27 cellular contexts compared by ENCODE assay signal in genomic region chr5:180596668-180597231, GRCh38. TPM values are rescaled to one million over a fixed set of nuclear protein-coding genes. Genes with fewer than 3 reads are reported as not detected.
DNase-seq lines count a peak whose midpoint lies in the region; ATAC-seq, FAIRE-seq and TF ChIP-seq lines count a peak whose summit lies in the region.
"Had no signal": no experiment of that assay in that cellular context is flagged by ENCODE, and none has a peak within 500 bp of the region (broad histone marks: within the 10 kb centered on the region; RNA-seq: fewer than 3 reads in every experiment).

No MANE protein-coding gene starts in this region.

- no peaks in the 10 kb centered on the region for H3K4me1 Mint-ChIP-seq in MCF 10A (ENCODE audit: insufficient read depth, unreplicated experiment)
- H3K4me1 Mint-ChIP-seq: activated B cell treated with CpG ODN at 0.5 μM for 24 hours, CD14-positive monocyte had no signal

- no peak overlapping the region for H2AK5ac ChIP-seq in mesenchymal stem cell (ENCODE audit: low read length, severe bottlenecking)

- ATAC-seq in HG03175 (IDR thresholded peaks at IDR 0.05; ENCODE audit: unreplicated experiment) = no peak
- ATAC-seq: activated naive CD4-positive, alpha-beta T cell treated with anti-CD3 and anti-CD28 coated beads, Interleukin-2, amount 50 U/mL, for 72 hours; activated T-helper 17 cell treated with anti-CD3 and anti-CD28 coated beads, Interleukin-2, amount 50 U/mL, for 72 hours; stimulated activated memory B cell treated with anti-CD40 and anti-IgM and Interleukin-4, amounts not matched to agents 10 μg/mL and 1 μg/mL and 100 μg/mL, for 72 hours had no signal

- no peak overlapping the region for H4K8ac ChIP-seq in mesenchymal stem cell (ENCODE audit: low read length)

- TF ChIP-seq CTCF in breast epithelium (IDR thresholded peaks at IDR 0.05) (no peak), MCF 10A (IDR thresholded peaks at IDR 0.05; ENCODE audit: unreplicated experiment) (no peak)

- H3K18ac ChIP-seq in mesenchymal stem cell (ENCODE audit: low read depth in 1 of 2, low read length in 2 of 2) = no peak overlapping the region

- H3K27ac ChIP-seq in breast epithelium (peak overlapping the region; percentile 4 to 67), mesenchymal stem cell (ENCODE audit: low read length, poor library complexity, severe bottlenecking) (no peak overlapping the region)
- H3K27ac ChIP-seq: ascending aorta, RWPE1 had no signal

- H2BK5ac ChIP-seq in mesenchymal stem cell (ENCODE audit: low read depth, low read length, poor library complexity, severe bottlenecking) = no peak overlapping the region

- no peaks in the 10 kb centered on the region for H3K36me3 Mint-ChIP-seq in MCF 10A (ENCODE audit: insufficient read depth, unreplicated experiment)
- H3K36me3 Mint-ChIP-seq: stimulated activated memory B cell treated with anti-CD40 and anti-IgM and Interleukin-4, amounts not matched to agents 10 μg/mL and 1 μg/mL and 100 μg/mL, for 72 hours had no signal

- no peak overlapping the region for H3K27ac Mint-ChIP-seq in MCF 10A (ENCODE audit: low read depth, unreplicated experiment)
- H3K27ac Mint-ChIP-seq: activated B cell treated with CpG ODN at 0.5 μM for 24 hours; activated naive CD4-positive, alpha-beta T cell treated with anti-CD3 and anti-CD28 coated beads, Interleukin-2, amount 50 U/mL, for 72 hours; activated T-helper 17 cell treated with anti-CD3 and anti-CD28 coated beads, Interleukin-2, amount 50 U/mL, for 72 hours; stimulated activated memory B cell treated with anti-CD40 and anti-IgM and Interleukin-4, amounts not matched to agents 10 μg/mL and 1 μg/mL and 100 μg/mL, for 72 hours had no signal

- no peaks in the 10 kb centered on the region for H3K27me3 ChIP-seq in breast epithelium
- peaks cover 4% of the 10 kb centered on the region; the same call in 1 of the 2 replicates for H3K27me3 ChIP-seq in H7 (ENCODE audit: control insufficient read depth, insufficient read depth, low read length)
- peaks cover 19 to 45% of the 10 kb centered on the region in 2 experiments for H3K27me3 ChIP-seq in mesenchymal stem cell (ENCODE audit: control insufficient read depth in 1 of 2, insufficient read depth in 1 of 2, low read length in 2 of 2)
- H3K27me3 ChIP-seq: ascending aorta, thyroid gland had no signal

- no peak overlapping the region for H3K14ac ChIP-seq in mesenchymal stem cell (ENCODE audit: low read length in 2 of 2)

- H4K91ac ChIP-seq in mesenchymal stem cell (ENCODE audit: low read length) = no peak overlapping the region

- H3K27me3 Mint-ChIP-seq in MCF 10A (ENCODE audit: insufficient read depth, unreplicated experiment) = peaks cover 29% of the 10 kb centered on the region

- no peak overlapping the region for H2AFZ ChIP-seq in mesenchymal stem cell (ENCODE audit: low read depth, low read length)

- no peaks in the 10 kb centered on the region for H3K9me3 Mint-ChIP-seq in MCF 10A (ENCODE audit: unreplicated experiment)
- H3K9me3 Mint-ChIP-seq: activated B cell treated with CpG ODN at 0.5 μM for 24 hours; activated naive CD4-positive, alpha-beta T cell treated with anti-CD3 and anti-CD28 coated beads, Interleukin-2, amount 50 U/mL, for 72 hours; activated T-helper 17 cell treated with anti-CD3 and anti-CD28 coated beads, Interleukin-2, amount 50 U/mL, for 72 hours; central memory CD8-positive, alpha-beta T cell had no signal

- H3K4me3 Mint-ChIP-seq in MCF 10A (ENCODE audit: unreplicated experiment) = no peak overlapping the region
- H3K4me3 Mint-ChIP-seq: activated B cell treated with CpG ODN at 0.5 μM for 24 hours; activated T-helper 17 cell treated with anti-CD3 and anti-CD28 coated beads, Interleukin-2, amount 50 U/mL, for 72 hours; CD14-positive monocyte; central memory CD8-positive, alpha-beta T cell; stimulated activated memory B cell treated with anti-CD40 and anti-IgM and Interleukin-4, amounts not matched to agents 10 μg/mL and 1 μg/mL and 100 μg/mL, for 72 hours had no signal

- CTCF ChIA-PET in MCF 10A (lab: Yijun Ruan, JAX) = interaction anchor here (1.5 to 1.6 kb wide), 2 partner anchors 9 to 10 kb away, joined by 6 to 9 read pairs; no protein-coding TSS in a partner anchor

- H3K4me2 ChIP-seq in mesenchymal stem cell (ENCODE audit: low read length, poor library complexity, severe bottlenecking) = no peak overlapping the region

- DNase-seq in breast epithelium (ENCODE audit: low spot score in 2 of 2) (peak; percentile 32 to 71), MCF 10A (ENCODE audit: unreplicated experiment) (no peak), H7 (peak; percentile 33), islet precursor cell (peak; percentile 43), HTR-8/SVneo (ENCODE audit: insufficient read length, low spot score) (no peak), mesenchymal stem cell (no peak)
- peak; percentile 14 for DNase-seq in stimulated activated CD8-positive, alpha-beta memory T cell treated with anti-CD3 and anti-CD28 coated beads, Interleukin-4, amount 100 ng/mL, for 48 hours
- DNase-seq: activated B cell treated with CpG ODN at 0.5 μM for 24 hours, dermis blood vessel endothelial cell, EL, NCI-H1436, NCI-H524, nucleus accumbens, small intestine, T1000, thyroid gland had no signal

- H3K4me1 ChIP-seq in breast epithelium = no peaks in the 10 kb centered on the region
- H3K4me1 ChIP-seq in mesenchymal stem cell (ENCODE audit: control insufficient read depth, insufficient read depth, low read depth, low read length) = peaks cover 2% of the 10 kb centered on the region
- H3K4me1 ChIP-seq: ascending aorta had no signal

- no peak overlapping the region for H3K4me3 ChIP-seq in breast epithelium
- H3K4me3 ChIP-seq in H7 (ENCODE audit: insufficient read depth, low read depth, low read length) = no peak overlapping the region
- no peak overlapping the region for H3K4me3 ChIP-seq in mesenchymal stem cell (ENCODE audit: insufficient read depth in 1 of 2, low read depth in 1 of 2, low read length in 2 of 2)
- H3K4me3 ChIP-seq: ascending aorta, thyroid gland had no signal

- H3K36me3 ChIP-seq in breast epithelium = no peaks in the 10 kb centered on the region
- no peaks in the 10 kb centered on the region for H3K36me3 ChIP-seq in H7 (replicated peaks; ENCODE audit: control insufficient read depth, insufficient read depth, low read length)
- H3K36me3 ChIP-seq in mesenchymal stem cell (ENCODE audit: control insufficient read depth in 1 of 2, insufficient read depth in 2 of 2, low read depth in 1 of 2, low read length in 2 of 2) = no peaks in the 10 kb centered on the region
- H3K36me3 ChIP-seq: ascending aorta, thyroid gland had no signal

- H3K4ac ChIP-seq in mesenchymal stem cell (ENCODE audit: low read depth in 1 of 2, low read length in 2 of 2) = no peak overlapping the region

- intact Hi-C loops in breast epithelium (cut with DNase I; ENCODE audit: low total_unique reads) = no loop called here
- intact Hi-C loops in MCF 10A (cut with micrococcal nuclease) = no loop called here

- BruUV-seq in MCF 10A (replicated peaks; lab: Mats Ljungman, UMichigan) = no TSS peak

- H2BK120ac ChIP-seq in mesenchymal stem cell (ENCODE audit: low read depth, low read length) = no peak overlapping the region

- WGBS in mesenchymal stem cell = 83% methylated on average over 23 of the region's 24 CpGs

- POLR2A ChIA-PET in MCF 10A (lab: Yijun Ruan, JAX) = no interaction called here

- H2BK12ac ChIP-seq in mesenchymal stem cell (ENCODE audit: low read length in 2 of 2) = no peak overlapping the region

- no peak for TF ChIP-seq POLR2A in breast epithelium (IDR thresholded peaks at IDR 0.05)

- FAIRE-seq in HTR-8/SVneo (lab: Jason Lieb, UNC) = no peak
- FAIRE-seq: D721Med, islet of Langerhans, small intestine had no signal

- H3K9me3 ChIP-seq in breast epithelium (no peaks in the 10 kb centered on the region), mesenchymal stem cell (ENCODE audit: control insufficient read depth, low read length) (no peaks in the 10 kb centered on the region)
- H3K9me3 ChIP-seq: ascending aorta, thyroid gland had no signal

- no peak overlapping the region for H2BK15ac ChIP-seq in mesenchymal stem cell (ENCODE audit: low read depth, poor library complexity, severe bottlenecking)

- H3K23ac ChIP-seq in mesenchymal stem cell (ENCODE audit: low read length in 2 of 2) = no peak overlapping the region

- no peaks in the 10 kb centered on the region for H3K79me1 ChIP-seq in mesenchymal stem cell (replicated peaks; ENCODE audit: low read length, poor library complexity, severe bottlenecking)

- no peak overlapping the region for H3K9ac ChIP-seq in mesenchymal stem cell (ENCODE audit: low read length)

RNA-seq across cellular contexts. Expression of gene SCGB3A1, which starts 5.5 kb away (rescaled TPM):
- total RNA-seq in breast epithelium = 10 to 100 TPM in 1 of 3 donors, 1 to 10 TPM in 1, not detected in 1; 8.8 to 66.5 TPM
- total RNA-seq in MCF 10A (2022) = not detected in 2 replicates
- total RNA-seq in H7 (2014; rRNA removed; shearing (Covaris generic)) = not detected in 2 replicates
- not detected for polyA plus RNA-seq in mesenchymal stem cell (2013, experiment 1 of 2)
- not detected for polyA plus RNA-seq in mesenchymal stem cell (2013, experiment 2 of 2)
- total RNA-seq: activated B cell treated with CpG ODN at 0.5 μM for 24 hours; activated naive CD4-positive, alpha-beta T cell treated with anti-CD3 and anti-CD28 coated beads, Interleukin-2, amount 50 U/mL, for 72 hours; activated T-helper 17 cell treated with anti-CD3 and anti-CD28 coated beads, Interleukin-2, amount 50 U/mL, for 72 hours; ascending aorta; fibroblast of lung had no signal
- polyA plus RNA-seq: fibroblast of lung had no signal

RNA-seq across cellular contexts. Expression of gene FLT4, which starts 52.6 kb away (rescaled TPM):
- 10 to 100 TPM in 1 of 3 donors, 1 to 10 TPM in 2; 4.3 to 35.7 (median 7.9) TPM for total RNA-seq in breast epithelium
- not detected in 2 replicates for total RNA-seq in MCF 10A (2022)
- total RNA-seq in H7 (2014; rRNA removed; shearing (Covaris generic)) = 7.2 and 13.8 TPM in 2 replicates
- polyA plus RNA-seq in mesenchymal stem cell (2013, experiment 1 of 2) = not detected
- polyA plus RNA-seq in mesenchymal stem cell (2013, experiment 2 of 2) = 0.01 TPM
- total RNA-seq: activated B cell treated with CpG ODN at 0.5 μM for 24 hours had no signal
- polyA plus RNA-seq: CD14-positive monocyte, fibroblast of lung had no signal

Comparison
In these comparisons a context has a peak if more than half of its experiments do, and no peak if none do; other contexts are left out.
1. DNase-seq: peak in breast epithelium (2 of 2), H7 (single experiment), islet precursor cell (single experiment) and stimulated activated CD8-positive, alpha-beta memory T cell treated with anti-CD3 and anti-CD28 coated beads, Interleukin-4, amount 100 ng/mL, for 48 hours (single experiment); none in MCF 10A (single experiment), HTR-8/SVneo (single experiment) and mesenchymal stem cell (single experiment).